ENCODE assay signal across 8 cellular contexts in the genomic region with DNA sequence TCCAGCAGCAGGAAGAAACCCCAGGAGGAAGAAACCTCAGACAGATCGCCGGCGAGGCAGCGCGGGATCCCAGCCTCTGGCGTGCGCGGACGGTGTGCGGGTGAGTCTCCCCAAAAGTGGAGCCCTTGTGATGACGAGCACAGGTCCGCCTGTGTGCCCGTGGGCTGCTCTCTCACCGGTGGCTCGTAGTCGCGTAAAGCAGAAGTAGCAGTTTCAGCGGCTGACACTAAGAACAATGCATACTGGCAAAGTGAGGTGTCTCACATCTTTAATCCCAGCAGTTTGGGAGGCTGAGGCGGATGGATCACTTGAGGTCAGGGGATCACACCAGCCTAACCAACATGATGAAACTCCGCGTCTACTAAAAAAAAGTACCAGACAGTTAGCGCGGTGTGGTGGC.
DNase-seq lines count a peak whose midpoint lies in the region; ATAC-seq and TF ChIP-seq lines count a peak whose summit lies in the region.
"Not testable (repeated sequence)": the region's sequence is repeated elsewhere in the genome, so short reads cannot be mapped to it uniquely, and the experiment has no call there.

No MANE protein-coding gene starts in this region.

- H3K9me2 ChIP-seq in Karpas-422 (replicated peaks; ENCODE audit: insufficient read depth, low read length) = not testable (repeated sequence)

- not testable (repeated sequence) for H3K36me3 ChIP-seq in Karpas-422 (ENCODE audit: insufficient read depth, low read length); left ventricle myocardium inferior; vagina

- not testable (repeated sequence) for ATAC-seq in activated CD8-positive, alpha-beta T cell treated with anti-CD3 and anti-CD28 coated beads, Interleukin-2, amount 10 ng/mL, durations not matched to agents 7 days and 5 days; natural killer cell

- H3K4me3 Mint-ChIP-seq in activated CD8-positive, alpha-beta T cell treated with anti-CD3 and anti-CD28 coated beads, Interleukin-2, amount 10 ng/mL, durations not matched to agents 7 days and 5 days = peak overlapping the region; percentile 34
- peak overlapping the region; percentile 48 for H3K4me3 Mint-ChIP-seq in activated naive CD8-positive, alpha-beta T cell treated with anti-CD3 and anti-CD28 coated beads for 36 hours
- peak overlapping the region; percentile 37 for H3K4me3 Mint-ChIP-seq in dendritic cell treated with granulocyte-macrophage colony-stimulating factor and Interleukin-4, amounts not matched to agents 40 ng/mL and 50 ng/mL, for 4 days
- peak overlapping the region; percentile 40 for H3K4me3 Mint-ChIP-seq in natural killer cell

- not testable (repeated sequence) for TF ChIP-seq POLR2A in vagina (IDR thresholded peaks at IDR 0.05)

- not testable (repeated sequence) for H3K27me3 Mint-ChIP-seq in activated CD8-positive, alpha-beta T cell treated with anti-CD3 and anti-CD28 coated beads, Interleukin-2, amount 10 ng/mL, durations not matched to agents 7 days and 5 days (ENCODE audit: low read depth); activated naive CD8-positive, alpha-beta T cell treated with anti-CD3 and anti-CD28 coated beads for 36 hours; dendritic cell treated with granulocyte-macrophage colony-stimulating factor and Interleukin-4, amounts not matched to agents 40 ng/mL and 50 ng/mL, for 4 days; natural killer cell (ENCODE audit: low read depth in 2 of 2)

- H3K4me2 ChIP-seq in Karpas-422 (ENCODE audit: low read depth, low read length, poor library complexity, severe bottlenecking) = peak overlapping the region; percentile 19

- not testable (repeated sequence) for H3K9ac ChIP-seq in Karpas-422 (ENCODE audit: low read length)

- not testable (repeated sequence) for H3K36me3 Mint-ChIP-seq in activated CD8-positive, alpha-beta T cell treated with anti-CD3 and anti-CD28 coated beads, Interleukin-2, amount 10 ng/mL, durations not matched to agents 7 days and 5 days (ENCODE audit: low read depth); activated naive CD8-positive, alpha-beta T cell treated with anti-CD3 and anti-CD28 coated beads for 36 hours; dendritic cell treated with granulocyte-macrophage colony-stimulating factor and Interleukin-4, amounts not matched to agents 40 ng/mL and 50 ng/mL, for 4 days (ENCODE audit: low read depth); natural killer cell

- peak overlapping the region; percentile 32 for H3K4me3 ChIP-seq in AG04449 (ENCODE audit: low read depth, low read length)
- H3K4me3 ChIP-seq in Karpas-422 (ENCODE audit: low read length) = peak overlapping the region; percentile 51; the same call in 1 of the 2 replicates
- peak overlapping the region; percentile 63 for H3K4me3 ChIP-seq in left ventricle myocardium inferior
- H3K4me3 ChIP-seq in vagina = peak overlapping the region; percentile 13 to 27

- intact Hi-C loops in dendritic cell treated with granulocyte-macrophage colony-stimulating factor and Interleukin-4, amounts not matched to agents 40 ng/mL and 50 ng/mL, for 4 days (cut with micrococcal nuclease); left ventricle myocardium inferior (cut with micrococcal nuclease); natural killer cell (cut with micrococcal nuclease); vagina (cut with DNase I): not testable (repeated sequence)

- H3K79me2 ChIP-seq in Karpas-422 (ENCODE audit: low read length) = not testable (repeated sequence)

- not testable (repeated sequence) for H2AFZ ChIP-seq in Karpas-422 (ENCODE audit: low read length)

- CTCF ChIA-PET in AG04449 (lab: Yijun Ruan, JAX); activated CD8-positive, alpha-beta T cell treated with anti-CD3 and anti-CD28 coated beads, Interleukin-2, amount 10 ng/mL, durations not matched to agents 7 days and 5 days (lab: Charles Lee): not testable (repeated sequence)

- not testable (repeated sequence) for H3K4me1 ChIP-seq in Karpas-422 (ENCODE audit: low read length); left ventricle myocardium inferior; vagina

- not testable (repeated sequence) for H3K4me1 Mint-ChIP-seq in activated CD8-positive, alpha-beta T cell treated with anti-CD3 and anti-CD28 coated beads, Interleukin-2, amount 10 ng/mL, durations not matched to agents 7 days and 5 days (ENCODE audit: low read depth); activated naive CD8-positive, alpha-beta T cell treated with anti-CD3 and anti-CD28 coated beads for 36 hours; dendritic cell treated with granulocyte-macrophage colony-stimulating factor and Interleukin-4, amounts not matched to agents 40 ng/mL and 50 ng/mL, for 4 days (ENCODE audit: low read depth); natural killer cell

- not testable (repeated sequence) for H3K9me3 Mint-ChIP-seq in activated CD8-positive, alpha-beta T cell treated with anti-CD3 and anti-CD28 coated beads, Interleukin-2, amount 10 ng/mL, durations not matched to agents 7 days and 5 days (ENCODE audit: insufficient read depth); activated naive CD8-positive, alpha-beta T cell treated with anti-CD3 and anti-CD28 coated beads for 36 hours; dendritic cell treated with granulocyte-macrophage colony-stimulating factor and Interleukin-4, amounts not matched to agents 40 ng/mL and 50 ng/mL, for 4 days; natural killer cell

- H4K20me1 ChIP-seq in Karpas-422 (ENCODE audit: insufficient read depth, low read depth, low read length) = not testable (repeated sequence)

- not testable (repeated sequence) for H3K27ac ChIP-seq in Karpas-422 (ENCODE audit: low read length); vagina
- peak overlapping the region; percentile 46 for H3K27ac ChIP-seq in left ventricle myocardium inferior (replicated peaks)

- H3K9me3 ChIP-seq in Karpas-422 (ENCODE audit: low read length); left ventricle myocardium inferior (replicated peaks); vagina: not testable (repeated sequence)

- not testable (repeated sequence) for TF ChIP-seq CTCF in AG04449 (IDR thresholded peaks at IDR 0.05; ENCODE audit: insufficient read depth, low read length, missing control alignments); left ventricle myocardium inferior (IDR thresholded peaks at IDR 0.05; ENCODE audit: borderline replicate concordance); natural killer cell (IDR thresholded peaks at IDR 0.05); vagina (IDR thresholded peaks at IDR 0.05)

- POLR2A ChIA-PET in AG04449 (lab: Yijun Ruan, JAX); activated CD8-positive, alpha-beta T cell treated with anti-CD3 and anti-CD28 coated beads, Interleukin-2, amount 10 ng/mL, durations not matched to agents 7 days and 5 days (lab: Charles Lee): not testable (repeated sequence)

- H3K27ac Mint-ChIP-seq in activated CD8-positive, alpha-beta T cell treated with anti-CD3 and anti-CD28 coated beads, Interleukin-2, amount 10 ng/mL, durations not matched to agents 7 days and 5 days; activated naive CD8-positive, alpha-beta T cell treated with anti-CD3 and anti-CD28 coated beads for 36 hours; dendritic cell treated with granulocyte-macrophage colony-stimulating factor and Interleukin-4, amounts not matched to agents 40 ng/mL and 50 ng/mL, for 4 days; natural killer cell: not testable (repeated sequence)

- not testable (repeated sequence) for H3K27me3 ChIP-seq in Karpas-422 (ENCODE audit: low read length); left ventricle myocardium inferior (ENCODE audit: low read depth); vagina

- not testable (repeated sequence) for DNase-seq in AG04449 (ENCODE audit: low read depth, low spot score); activated CD8-positive, alpha-beta T cell treated with anti-CD3 and anti-CD28 coated beads, Interleukin-2, amount 10 ng/mL, durations not matched to agents 7 days and 5 days; activated naive CD8-positive, alpha-beta T cell treated with anti-CD3 and anti-CD28 coated beads for 36 hours; left ventricle myocardium inferior; natural killer cell; vagina (ENCODE audit: extremely low spot score in 2 of 2)
- DNase-seq in Karpas-422 = peak; percentile 49
